ENCODE assay signal across 8 cellular contexts in the genomic region with DNA sequence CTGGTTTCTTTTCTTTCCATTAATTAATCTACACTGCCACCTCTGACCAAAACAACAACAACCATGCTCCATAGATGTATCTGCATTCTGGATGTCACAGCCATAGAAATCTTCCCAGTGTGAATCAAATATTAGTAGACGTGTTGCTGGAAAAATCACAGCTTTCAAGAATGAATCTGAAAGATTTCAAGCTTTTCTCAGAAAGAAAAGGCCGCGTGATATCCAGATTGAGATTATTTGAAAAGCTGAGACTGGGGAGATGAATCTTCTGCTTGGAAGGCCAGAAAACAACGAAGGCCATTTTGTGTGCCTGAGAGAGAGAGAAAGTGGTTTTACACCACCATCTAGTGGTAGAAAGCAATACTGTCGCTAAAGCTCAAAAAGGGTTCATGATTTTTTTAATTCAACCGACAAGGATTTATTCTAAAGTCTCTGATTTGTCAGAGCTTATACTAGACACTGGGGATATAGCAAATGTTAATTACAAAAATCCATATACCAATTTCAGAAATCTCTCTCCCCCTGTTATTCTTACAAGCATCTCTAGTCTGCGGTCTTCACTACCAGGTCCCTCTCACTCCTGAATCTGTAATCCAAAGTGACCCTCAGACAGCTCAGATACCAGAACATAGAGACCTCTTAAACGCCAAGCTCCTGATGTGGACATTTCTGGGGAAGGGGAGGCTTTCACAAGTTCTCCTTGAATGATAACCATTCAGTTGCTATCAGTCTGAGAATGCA.
A peak's percentile ranks its signal among the peaks of the same experiment; 100 is the strongest.
DNase-seq lines count a peak whose midpoint lies in the region; ATAC-seq, FAIRE-seq and TF ChIP-seq lines count a peak whose summit lies in the region.

No MANE protein-coding gene starts in this region.

- no peak overlapping the region for H3K23ac ChIP-seq in H1 (ENCODE audit: insufficient read length)

- peak; percentile 82 for FAIRE-seq in H1 (lab: Jason Lieb, UNC)

- no peak overlapping the region for H2BK12ac ChIP-seq in H1 (ENCODE audit: low read depth, low read length)

- CTCF ChIA-PET in H1 (lab: Charles Lee; ENCODE audit: partially characterized antibody) = interaction anchor here (0.6 to 6.8 kb wide), 56 partner anchors 10 to 754 kb away, joined by 3 to 273 read pairs (median 4); no protein-coding TSS in a partner anchor

- TF ChIP-seq CTCF in C4-2B (conservative IDR thresholded peaks at IDR 0.05) (peak; percentile 81), H1 (IDR thresholded peaks at IDR 0.05; ENCODE audit: control extremely low read depth in 1 of 3, insufficient read depth in 1 of 3, low read depth in 1 of 3, low read length in 3 of 3) (peak in 2 of 3 experiments; percentile 71 to 74; a peak in 3 of 4 replicates)

- H3K36me3 ChIP-seq in H1 (ENCODE audit: control insufficient read depth in 2 of 4, insufficient read depth in 4 of 4, low read length in 3 of 4) = no peaks in the 10 kb centered on the region

- no peaks in the 10 kb centered on the region for H4K20me1 ChIP-seq in H1 (replicated peaks in 1 of 2; ENCODE audit: control insufficient read depth in 1 of 2, insufficient read depth in 2 of 2, low read length in 2 of 2)

- H2BK15ac ChIP-seq in H1 (ENCODE audit: low read length) = no peak overlapping the region

- no peak overlapping the region for H2BK120ac ChIP-seq in H1 (replicated peaks; ENCODE audit: low read depth, low read length)

- no peak for TF ChIP-seq POLR2A in H1 (IDR thresholded peaks at IDR 0.05; ENCODE audit: control extremely low read depth in 1 of 2, low read depth in 2 of 2, low read length in 2 of 2)

- no peak overlapping the region; a peak in 1 of 4 replicates for H3K4me2 ChIP-seq in H1 (ENCODE audit: insufficient read depth in 1 of 2, low read depth in 2 of 2, low read length in 2 of 2)

- POLR2A ChIA-PET in H1 (lab: Charles Lee; ENCODE audit: partially characterized antibody) = no interaction called here

- ATAC-seq in GM18508 (IDR thresholded peaks at IDR 0.05; ENCODE audit: insufficient read depth, unreplicated experiment) = peak; percentile 37
- ATAC-seq in HG02943 (IDR thresholded peaks at IDR 0.05; ENCODE audit: low read depth, unreplicated experiment) = peak; percentile 47

- WGBS in H1 (ENCODE audit: extremely low coverage in 1 of 2, insufficient coverage in 1 of 2, insufficient read length in 1 of 2, insufficient replicate concordance in 2 of 2, low coverage in 1 of 2, low lambda C conversion rate in 2 of 2, missing lambda C conversion rate in 1 of 2), 2 experiments = 23% methylated on average over 8 of the region's 8 CpGs; no CpG with 5 or more reads in 1 of the 2 experiments

- no peaks in the 10 kb centered on the region for H3K23me2 ChIP-seq in H1 (ENCODE audit: low read depth, low read length)

- no peaks in the 10 kb centered on the region for H3K27me3 ChIP-seq in H1 (replicated peaks in 1 of 4; ENCODE audit: control insufficient read depth in 3 of 4, extremely low read depth in 1 of 4, insufficient read depth in 3 of 4, low read length in 3 of 4)

- H4K5ac ChIP-seq in H1 (ENCODE audit: insufficient read length, low read depth, low read length) = peak overlapping the region; percentile 57

- no peak for TF ChIP-seq EP300 in H1 (IDR thresholded peaks at IDR 0.05; ENCODE audit: borderline replicate concordance in 1 of 2, low read depth in 2 of 2, low read length in 2 of 2)

- peaks cover 0 to 6% (median 0%) of the 10 kb centered on the region in 4 experiments; a peak in 3 of 7 replicates for H3K4me1 ChIP-seq in H1 (replicated peaks in 1 of 4; ENCODE audit: control insufficient read depth in 3 of 4, insufficient read depth in 4 of 4, low read length in 3 of 4)

- H3K14ac ChIP-seq in H1 (ENCODE audit: insufficient read length) = no peak overlapping the region

- H2AFZ ChIP-seq in H1 (ENCODE audit: low read length) = 0 out of 2 replicates have a peak overlapping the region, but pooled peaks have one; percentile 3

- peak; percentile 93 to 95 for TF ChIP-seq RAD21 in H1 (IDR thresholded peaks at IDR 0.05 in 1 of 2, conservative IDR thresholded peaks at IDR 0.05 in 1 of 2; ENCODE audit: low read depth in 2 of 2, low read length in 2 of 2)

- no peak overlapping the region for H4K8ac ChIP-seq in H1 (ENCODE audit: extremely low read depth, insufficient read depth, low read length)

- H3K9me3 ChIP-seq in H1 (ENCODE audit: insufficient read depth in 2 of 2, low read depth in 1 of 2, low read length in 1 of 2) = no peaks in the 10 kb centered on the region

- H4K91ac ChIP-seq in H1 (replicated peaks; ENCODE audit: insufficient read length, low read length) = no peak overlapping the region

- no peak overlapping the region for H2BK20ac ChIP-seq in H1 (ENCODE audit: low read length)

- no peak overlapping the region for H3K9ac ChIP-seq in H1 (replicated peaks in 1 of 4; ENCODE audit: extremely low read depth in 1 of 4, low read depth in 3 of 4, low read length in 3 of 4)

- no peak overlapping the region for H2AK5ac ChIP-seq in H1 (ENCODE audit: low read depth, low read length)

- no peaks in the 10 kb centered on the region for H3K79me1 ChIP-seq in H1 (ENCODE audit: low read depth, low read length)

- H2BK5ac ChIP-seq in H1 (ENCODE audit: low read depth, low read length) = no peak overlapping the region

- DNase-seq in NCI-H1694 (lab: John Stamatoyannopoulos, UW) (peak; percentile 82), T-helper 2 cell (peak in 3 of 5 experiments; percentile 4 to 81 (median 45)), H1 (ENCODE audit: low read depth in 1 of 2, low spot score in 2 of 2) (no peak), midbrain (lab: John Stamatoyannopoulos, UW) (peak; percentile 85)
- no peak for DNase-seq in activated effector memory CD4-positive, alpha-beta T cell treated with Interleukin-2 at 50 U/mL for 16 hours

- H3K56ac ChIP-seq in H1 (replicated peaks; ENCODE audit: insufficient read length, low read depth, low read length) = no peak overlapping the region

- no peak overlapping the region for H3K4ac ChIP-seq in H1 (replicated peaks; ENCODE audit: insufficient read length, low read depth, low read length)

- H3K79me2 ChIP-seq in H1 (ENCODE audit: control insufficient read depth in 1 of 2, insufficient read depth in 2 of 2, low read length in 2 of 2) = no peaks in the 10 kb centered on the region

- H3K27ac ChIP-seq in C4-2B (no peak overlapping the region), H1 (ENCODE audit: low read depth, low read length) (no peak overlapping the region)

- H3K4me3 ChIP-seq in H1 (ENCODE audit: extremely low read depth in 1 of 4, insufficient read depth in 2 of 4, low read depth in 3 of 4, low read length in 4 of 4) = peak overlapping the region in 1 of 4 experiments; percentile 9; a peak in 1 of 8 replicates

- H3K18ac ChIP-seq in H1 (ENCODE audit: extremely low read depth, low read length) = no peak overlapping the region

TF ChIP-seq in H1, 55 proteins besides CTCF, POLR2A, EP300 and RAD21:
- TF ChIP-seq TCF12 (IDR thresholded peaks at IDR 0.05; ENCODE audit: low read depth, low read length) (no peak), CREB1 (IDR thresholded peaks at IDR 0.05) (no peak), YY1 (IDR thresholded peaks at IDR 0.05; ENCODE audit: low read depth, low read length) (peak; percentile 88), JUN (IDR thresholded peaks at IDR 0.05; ENCODE audit: low read depth, low read length) (no peak), SP2 (IDR thresholded peaks at IDR 0.05; ENCODE audit: low read length) (no peak), BACH1 (IDR thresholded peaks at IDR 0.05; ENCODE audit: low read length) (no peak), CBX5 (IDR thresholded peaks at IDR 0.05; ENCODE audit: low read depth, low read length) (no peak)

Comparison
In these comparisons a context has a peak if more than half of its experiments do, and no peak if none do; other contexts are left out.
1. DNase-seq: peak in NCI-H1694 (single experiment), T-helper 2 cell (3 of 5) and midbrain (single experiment); none in H1 (0 of 2) and activated effector memory CD4-positive, alpha-beta T cell treated with Interleukin-2 at 50 U/mL for 16 hours (single experiment).